16 cellular contexts compared by ENCODE assay signal in genomic region chr21:45220714-45221113, GRCh38.
DNase-seq lines count a peak whose midpoint lies in the region; ATAC-seq and TF ChIP-seq lines count a peak whose summit lies in the region.
"Had no signal": no experiment of that assay in that cellular context is flagged by ENCODE, and none has a peak within 500 bp of the region (broad histone marks: within the 10 kb centered on the region; RNA-seq: fewer than 3 reads in every experiment).

No MANE protein-coding gene starts in this region.

- TF ChIP-seq CTCF in CD4-positive, alpha-beta T cell (IDR thresholded peaks at IDR 0.05): no peak
- no peak for TF ChIP-seq CTCF in WERI-Rb-1 (IDR thresholded peaks at IDR 0.05; ENCODE audit: low read depth, low read length)

- WGBS in neuronal stem cell (ENCODE audit: extremely low coverage in 2 of 2, insufficient read length in 2 of 2, insufficient replicate concordance in 1 of 2), 2 donors: no CpG with 5 or more reads among the region's 24 CpGs

- no peak overlapping the region for H3K4me3 Mint-ChIP-seq in activated CD4-positive, alpha-beta T cell treated with anti-CD3 and anti-CD28 coated beads, Interleukin-2, amount 10 ng/mL, durations not matched to agents 24 days and 14 days
- H3K4me3 Mint-ChIP-seq in CD4-positive, alpha-beta T cell: no peak overlapping the region
- H3K4me3 Mint-ChIP-seq in CD4-positive, alpha-beta memory T cell: no peak overlapping the region

- peaks cover 18% of the 10 kb centered on the region for H3K36me3 Mint-ChIP-seq in activated CD4-positive, alpha-beta T cell treated with anti-CD3 and anti-CD28 coated beads, Interleukin-2, amount 10 ng/mL, durations not matched to agents 24 days and 14 days (ENCODE audit: low read depth)
- H3K36me3 Mint-ChIP-seq in CD4-positive, alpha-beta T cell (ENCODE audit: low read depth): peaks cover 70% of the 10 kb centered on the region
- peaks cover 30 to 45% of the 10 kb centered on the region in 2 donors for H3K36me3 Mint-ChIP-seq in CD4-positive, alpha-beta memory T cell

- H3K18ac ChIP-seq in neuronal stem cell (ENCODE audit: low read length): peak overlapping the region; percentile 21

- no peak overlapping the region for H2BK15ac ChIP-seq in neuronal stem cell (ENCODE audit: low read length)

- no peak overlapping the region for H2AK5ac ChIP-seq in neuronal stem cell (ENCODE audit: low read depth, low read length)

- H3K23ac ChIP-seq in neuronal stem cell (ENCODE audit: low read depth, low read length, poor library complexity): peak overlapping the region; percentile 49

- H3K27ac Mint-ChIP-seq in activated CD4-positive, alpha-beta T cell treated with anti-CD3 and anti-CD28 coated beads, Interleukin-2, amount 10 ng/mL, durations not matched to agents 24 days and 14 days: no peak overlapping the region
- peak overlapping the region; percentile 10 for H3K27ac Mint-ChIP-seq in CD4-positive, alpha-beta T cell
- H3K27ac Mint-ChIP-seq in CD4-positive, alpha-beta memory T cell: peak overlapping the region in 2 of 7 donors; percentile 18 to 72

- peak overlapping the region; percentile 54 for H2BK120ac ChIP-seq in neuronal stem cell (ENCODE audit: low read depth, low read length)

- intact Hi-C loops in activated CD4-positive, alpha-beta T cell treated with anti-CD3 and anti-CD28 coated beads, Interleukin-2, amount 10 ng/mL, durations not matched to agents 24 days and 14 days (cut with micrococcal nuclease): no loop called here
- intact Hi-C loops in CD4-positive, alpha-beta T cell (cut with DNase I, micrococcal nuclease): loop anchor here in 1 of 2 experiments (5.0 kb wide), 1 partner anchor 42 kb away; no protein-coding TSS in a partner anchor
- intact Hi-C loops in CD4-positive, alpha-beta memory T cell (cut with micrococcal nuclease): no loop called here

- no peak overlapping the region for H3K4me2 ChIP-seq in neuronal stem cell (ENCODE audit: insufficient read depth, low read length, poor library complexity, severe bottlenecking)

- DNase-seq in activated CD4-positive, alpha-beta T cell treated with anti-CD3 and anti-CD28 coated beads, Interleukin-2, amount 10 ng/mL, durations not matched to agents 24 days and 14 days: peak; percentile 51
- no peak for DNase-seq in activated CD4-positive, alpha-beta T cell treated with anti-CD3 and anti-CD28 coated beads for 4 hours
- no peak for DNase-seq in CD4-positive, alpha-beta T cell
- DNase-seq in WERI-Rb-1 (no peak), neuronal stem cell (ENCODE audit: low spot score) (no peak), NCI-H146 treated with DMSO at 0.1 percent for 48 hours (lab: John Stamatoyannopoulos, UW; ENCODE audit: unreplicated experiment) (no peak)
- no peak for DNase-seq in stimulated activated CD4-positive, alpha-beta T cell treated with anti-CD3 and anti-CD28 coated beads, Interleukin-4, amount 100 ng/mL, for 1 hour
- DNase-seq in CD4-positive, alpha-beta memory T cell: no peak
- DNase-seq: AML-193; CD4-positive, CD25-positive, alpha-beta regulatory T cell; DMS153; DMS79 treated with DMSO at 0.1 percent for 48 hours; EL; H7 had no signal

- no peak overlapping the region for H3K4me3 ChIP-seq in WERI-Rb-1 (ENCODE audit: low read depth, low read length)
- peak overlapping the region in 1 of 2 donors; percentile 35 for H3K4me3 ChIP-seq in neuronal stem cell (ENCODE audit: low read length in 2 of 2)
- H3K4me3 ChIP-seq in CD4-positive, alpha-beta memory T cell (ENCODE audit: low read length in 2 of 2): no peak overlapping the region
- H3K4me3 ChIP-seq: BLaER1 treated with 17β-estradiol and CSF1 and Interleukin-3, amounts not matched to agents 10 nM and 100 nM had no signal

- no peak overlapping the region for H3K9ac ChIP-seq in neuronal stem cell (ENCODE audit: low read depth, low read length, poor library complexity)
- H3K9ac ChIP-seq: BLaER1 treated with 17β-estradiol and CSF1 and Interleukin-3, amounts not matched to agents 10 nM and 100 nM had no signal

- peak overlapping the region; percentile 84 for H3K14ac ChIP-seq in neuronal stem cell (ENCODE audit: low read length)

- H3K27me3 Mint-ChIP-seq in activated CD4-positive, alpha-beta T cell treated with anti-CD3 and anti-CD28 coated beads, Interleukin-2, amount 10 ng/mL, durations not matched to agents 24 days and 14 days: no peaks in the 10 kb centered on the region
- H3K27me3 Mint-ChIP-seq in CD4-positive, alpha-beta T cell: no peaks in the 10 kb centered on the region
- no peaks in the 10 kb centered on the region for H3K27me3 Mint-ChIP-seq in CD4-positive, alpha-beta memory T cell
- H3K27me3 Mint-ChIP-seq: CD4-positive, CD25-positive, alpha-beta regulatory T cell had no signal

- H3K4me1 Mint-ChIP-seq in activated CD4-positive, alpha-beta T cell treated with anti-CD3 and anti-CD28 coated beads, Interleukin-2, amount 10 ng/mL, durations not matched to agents 24 days and 14 days: peaks cover 5% of the 10 kb centered on the region
- peaks cover 18% of the 10 kb centered on the region for H3K4me1 Mint-ChIP-seq in CD4-positive, alpha-beta T cell (ENCODE audit: low read depth)
- peaks cover 15 to 27% (median 18%) of the 10 kb centered on the region in 4 donors for H3K4me1 Mint-ChIP-seq in CD4-positive, alpha-beta memory T cell

- no peaks in the 10 kb centered on the region for H3K9me3 ChIP-seq in CD4-positive, alpha-beta T cell (ENCODE audit: control insufficient read depth, low read length)
- peaks cover 12% of the 10 kb centered on the region for H3K9me3 ChIP-seq in WERI-Rb-1 (ENCODE audit: severe bottlenecking)
- H3K9me3 ChIP-seq in neuronal stem cell (replicated peaks in 1 of 2; ENCODE audit: control insufficient read depth in 2 of 2, insufficient read depth in 1 of 2, low read depth in 1 of 2, low read length in 2 of 2): peaks cover 2 to 11% of the 10 kb centered on the region in 2 donors
- H3K9me3 ChIP-seq in CD4-positive, alpha-beta memory T cell (ENCODE audit: control insufficient read depth in 1 of 2, low read length in 2 of 2): no peaks in the 10 kb centered on the region

- no peak overlapping the region for H4K91ac ChIP-seq in neuronal stem cell (ENCODE audit: low read depth, low read length, poor library complexity)

- CTCF ChIA-PET in CD4-positive, alpha-beta T cell (lab: Charles Lee): no interaction called here
- CTCF ChIA-PET in CD4-positive, alpha-beta memory T cell (lab: Charles Lee; ENCODE audit: partially characterized antibody): interaction anchor here (1.0 kb wide), 1 partner anchor 19 kb away, joined by 3 read pairs; no protein-coding TSS in a partner anchor

- ATAC-seq in CD4-positive, alpha-beta T cell (ENCODE audit: poor library complexity): no peak

- H2BK12ac ChIP-seq in neuronal stem cell (ENCODE audit: low read length): no peak overlapping the region

- H3K36me3 ChIP-seq in WERI-Rb-1 (peaks cover 25% of the 10 kb centered on the region), neuronal stem cell (replicated peaks in 1 of 2; ENCODE audit: control insufficient read depth in 2 of 2, insufficient read depth in 2 of 2, low read length in 2 of 2) (peaks cover 1 to 3% of the 10 kb centered on the region in 2 donors)
- H3K36me3 ChIP-seq in CD4-positive, alpha-beta memory T cell (ENCODE audit: insufficient read depth, low read length): peaks cover 9% of the 10 kb centered on the region

- POLR2A ChIA-PET in CD4-positive, alpha-beta T cell (lab: Charles Lee): no interaction called here
- POLR2A ChIA-PET in CD4-positive, alpha-beta memory T cell (lab: Charles Lee; ENCODE audit: partially characterized antibody): no interaction called here

- H3K9me3 Mint-ChIP-seq in activated CD4-positive, alpha-beta T cell treated with anti-CD3 and anti-CD28 coated beads, Interleukin-2, amount 10 ng/mL, durations not matched to agents 24 days and 14 days: peaks cover 14% of the 10 kb centered on the region
- peaks cover 3% of the 10 kb centered on the region for H3K9me3 Mint-ChIP-seq in CD4-positive, alpha-beta T cell
- H3K9me3 Mint-ChIP-seq in CD4-positive, alpha-beta memory T cell: peaks cover 0 to 16% (median 10%) of the 10 kb centered on the region in 8 donors

- no peak overlapping the region for H2BK5ac ChIP-seq in neuronal stem cell (ENCODE audit: low read length)

- no peaks in the 10 kb centered on the region for H3K79me1 ChIP-seq in neuronal stem cell (ENCODE audit: low read depth, low read length)

- no peaks in the 10 kb centered on the region for H3K4me1 ChIP-seq in neuronal stem cell (ENCODE audit: control insufficient read depth in 2 of 2, insufficient read depth in 1 of 2, low read depth in 1 of 2, low read length in 2 of 2)
- peaks cover 10% of the 10 kb centered on the region for H3K4me1 ChIP-seq in CD4-positive, alpha-beta memory T cell (ENCODE audit: insufficient read depth, low read length)

- no peak overlapping the region for H2AFZ ChIP-seq in neuronal stem cell (ENCODE audit: low read length)

- H3K27ac ChIP-seq in CD4-positive, alpha-beta T cell (ENCODE audit: low read depth, low read length): no peak overlapping the region
- H3K27ac ChIP-seq in WERI-Rb-1 (peak overlapping the region; percentile 35), neuronal stem cell (replicated peaks; ENCODE audit: low read length) (no peak overlapping the region)
- no peak overlapping the region for H3K27ac ChIP-seq in CD4-positive, alpha-beta memory T cell (ENCODE audit: low read depth, low read length)
- H3K27ac ChIP-seq: 22Rv1 had no signal

- H4K8ac ChIP-seq in neuronal stem cell (ENCODE audit: low read depth, low read length): no peak overlapping the region

- H3K27me3 ChIP-seq in CD4-positive, alpha-beta T cell (ENCODE audit: control insufficient read depth, insufficient read depth, low read length): no peaks in the 10 kb centered on the region
- no peaks in the 10 kb centered on the region for H3K27me3 ChIP-seq in WERI-Rb-1 (ENCODE audit: insufficient read depth, low read depth, severe bottlenecking)
- H3K27me3 ChIP-seq in neuronal stem cell (ENCODE audit: control insufficient read depth in 3 of 3, insufficient read depth in 3 of 3, low read depth in 1 of 3, low read length in 3 of 3): no peaks in the 10 kb centered on the region
- no peaks in the 10 kb centered on the region for H3K27me3 ChIP-seq in CD4-positive, alpha-beta memory T cell (ENCODE audit: insufficient read depth, low read length)
- H3K27me3 ChIP-seq: BLaER1 treated with 17β-estradiol and CSF1 and Interleukin-3, amounts not matched to agents 10 nM and 100 nM had no signal

- H3K4ac ChIP-seq in neuronal stem cell (ENCODE audit: low read length): no peak overlapping the region
